Comparison of ENCODE assay signal across 17 cellular contexts in genomic region chr7:22252886-22253536, GRCh38.
DNase-seq lines count a peak whose midpoint lies in the region; ATAC-seq, FAIRE-seq and TF ChIP-seq lines count a peak whose summit lies in the region.
"Had no signal": no experiment of that assay in that cellular context is flagged by ENCODE, and none has a peak within 500 bp of the region (broad histone marks: within the 10 kb centered on the region; RNA-seq: fewer than 3 reads in every experiment).

No MANE protein-coding gene starts in this region.

- no peak overlapping the region for H3K4me3 ChIP-seq in small intestine (ENCODE audit: low read depth in 1 of 2, low read length in 2 of 2)
- H3K4me3 ChIP-seq: A549, BLaER1, GM12878 had no signal

- H3K27ac Mint-ChIP-seq in endothelial cell (ENCODE audit: unreplicated experiment) = peak overlapping the region; percentile 0
- H3K27ac Mint-ChIP-seq in neural crest cell (ENCODE audit: unreplicated experiment) = peak overlapping the region; percentile 39
- H3K27ac Mint-ChIP-seq: CD4-positive, alpha-beta memory T cell had no signal

- no peaks in the 10 kb centered on the region for H3K27me3 ChIP-seq in small intestine (ENCODE audit: control insufficient read depth in 2 of 2, insufficient read depth in 2 of 2, low read length in 2 of 2)
- H3K27me3 ChIP-seq: BLaER1 had no signal

- H3K36me3 Mint-ChIP-seq in endothelial cell (ENCODE audit: low read depth, unreplicated experiment) = no peaks in the 10 kb centered on the region
- H3K36me3 Mint-ChIP-seq in neural crest cell (ENCODE audit: low read depth) = no peaks in the 10 kb centered on the region
- H3K36me3 Mint-ChIP-seq: CD4-positive, alpha-beta memory T cell had no signal

- H3K27me3 Mint-ChIP-seq in endothelial cell (ENCODE audit: unreplicated experiment) (no peaks in the 10 kb centered on the region), neural crest cell (ENCODE audit: low read depth) (no peaks in the 10 kb centered on the region)

- DNase-seq in endothelial cell (ENCODE audit: low spot score) (no peak), neural crest cell (ENCODE audit: low read depth, low spot score) (no peak), retina (peak; percentile 26), small intestine (no peak)
- DNase-seq: Calu3; CD4-positive, alpha-beta memory T cell; IMR-90; NCI-H226; NCI-H524 treated with DMSO at 0.1 percent for 48 hours; RPMI8226 had no signal

- no peaks in the 10 kb centered on the region for H3K9me3 ChIP-seq in small intestine (ENCODE audit: control insufficient read depth, low read depth)
- H3K9me3 ChIP-seq: A549 had no signal

- peaks cover 23% of the 10 kb centered on the region for H3K4me1 Mint-ChIP-seq in endothelial cell (ENCODE audit: unreplicated experiment)
- H3K4me1 Mint-ChIP-seq in neural crest cell = peaks cover 22% of the 10 kb centered on the region
- H3K4me1 Mint-ChIP-seq: CD4-positive, alpha-beta memory T cell had no signal

- TF ChIP-seq CTCF in endothelial cell (IDR thresholded peaks at IDR 0.05; ENCODE audit: unreplicated experiment) (no peak), neural crest cell (conservative IDR thresholded peaks at IDR 0.05) (no peak)

- FAIRE-seq in small intestine (lab: Jason Lieb, UNC) = no peak
- FAIRE-seq: A549, GM12878 had no signal

- no peak for ATAC-seq in HG03469 (IDR thresholded peaks at IDR 0.05; ENCODE audit: unreplicated experiment)
- no peak for ATAC-seq in HG03159 (IDR thresholded peaks at IDR 0.05; ENCODE audit: unreplicated experiment)
- ATAC-seq: A549, GM12878 had no signal

- 65 to 93% (median 83%) methylated on average over 7 of the region's 7 CpGs for WGBS in small intestine, 3 donors

- H3K27ac ChIP-seq in angular gyrus (ENCODE audit: low read depth, low read length) = peak overlapping the region; percentile 85
- H3K27ac ChIP-seq in small intestine (ENCODE audit: low read depth in 1 of 2, low read length in 1 of 2) = no peak overlapping the region
- H3K27ac ChIP-seq: A549, BLaER1, HL-60 had no signal

- H3K4me3 Mint-ChIP-seq in endothelial cell (ENCODE audit: unreplicated experiment) = no peak overlapping the region
- peak overlapping the region; percentile 11 for H3K4me3 Mint-ChIP-seq in neural crest cell
- H3K4me3 Mint-ChIP-seq: CD4-positive, alpha-beta memory T cell had no signal

- H3K4me1 ChIP-seq in small intestine (ENCODE audit: control insufficient read depth in 2 of 2, insufficient read depth in 1 of 2, low read depth in 1 of 2, low read length in 1 of 2) = peaks cover 0 to 2% of the 10 kb centered on the region in 2 donors
- H3K4me1 ChIP-seq: A549, BLaER1 had no signal

- peaks cover 0 to 1% of the 10 kb centered on the region in 2 donors for H3K36me3 ChIP-seq in small intestine (ENCODE audit: control insufficient read depth in 2 of 2, insufficient read depth in 2 of 2, low read length in 2 of 2)

- no peaks in the 10 kb centered on the region for H3K9me3 Mint-ChIP-seq in endothelial cell (ENCODE audit: unreplicated experiment)
- peaks cover 2% of the 10 kb centered on the region for H3K9me3 Mint-ChIP-seq in neural crest cell
